In the genomic region with DNA sequence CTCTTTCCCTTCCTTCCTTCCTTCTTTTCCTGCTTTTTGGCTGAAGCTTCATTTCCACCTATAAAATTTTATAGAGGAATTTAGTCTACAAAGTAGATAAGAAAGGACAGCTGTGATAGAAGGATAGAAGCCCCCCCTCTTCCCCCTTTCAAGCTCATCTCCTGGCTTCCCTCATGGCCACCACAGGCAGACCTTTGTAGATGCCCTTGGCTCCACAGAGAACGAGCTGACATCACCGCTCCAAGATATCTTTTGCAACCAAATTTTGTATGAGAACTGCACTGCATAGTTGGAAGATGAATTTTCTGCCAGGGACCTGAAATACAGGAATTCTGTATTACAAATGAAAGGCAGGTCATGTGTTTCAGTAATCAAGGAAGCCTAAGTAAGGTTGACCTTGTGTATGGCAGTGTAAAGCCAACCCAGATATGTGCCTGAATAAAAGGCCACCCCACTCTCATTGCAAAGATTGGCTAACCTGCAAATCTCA, we compare ENCODE assay signal across 35 cellular contexts.
"Had no signal": no experiment of that assay in that cellular context is flagged by ENCODE, and none has a peak within 500 bp of the region (broad histone marks: within the 10 kb centered on the region; RNA-seq: fewer than 3 reads in every experiment).

No MANE protein-coding gene starts in this region.

- H3K36me3 ChIP-seq: gastrocnemius medialis had no signal

- ATAC-seq: activated CD4-positive, CD25-positive, alpha-beta regulatory T cell treated with anti-CD3 and anti-CD28 coated beads, Interleukin-2, amount 50 U/mL, for 24 hours; activated CD8-positive, alpha-beta T cell treated with anti-CD3 and anti-CD28 coated beads for 36 hours; activated naive CD4-positive, alpha-beta T cell treated with anti-CD3 and anti-CD28 coated beads, Interleukin-2, amount 50 U/mL, for 72 hours; body of pancreas; effector memory CD8-positive, alpha-beta T cell; foreskin keratinocyte; T-helper 17 cell had no signal

- FAIRE-seq: colon, endothelial cell of umbilical vein had no signal

- H3K9me3 ChIP-seq: body of pancreas, esophagus muscularis mucosa, gastrocnemius medialis, heart right ventricle had no signal

- H3K4me3 Mint-ChIP-seq: activated B cell treated with CpG ODN at 0.5 μM for 24 hours; activated CD8-positive, alpha-beta T cell treated with anti-CD3 and anti-CD28 coated beads for 36 hours; activated naive CD4-positive, alpha-beta T cell treated with anti-CD3 and anti-CD28 coated beads, Interleukin-2, amount 10 ng/mL, durations not matched to agents 7 days and 5 days; activated naive CD8-positive, alpha-beta T cell treated with anti-CD3 and anti-CD28 coated beads, Interleukin-2, amount 10 ng/mL, durations not matched to agents 7 days and 5 days; activated T-helper 1 cell treated with anti-CD3 and anti-CD28 coated beads, Interleukin-12 subunit alpha, Interleukin-12 subunit beta, Interleukin-2, Interleukin-4 antibody, amounts not matched to agents 30 ng/mL and 10 ng/mL and 1 ng/mL, durations not matched to agents 14 hours and 24 hours and 36 hours; effector memory CD8-positive, alpha-beta T cell; T-helper 17 cell; T-helper 2 cell treated with Interferon-gamma antibody and Interleukin-4, amounts not matched to agents 5 μg/mL and 100 μg/mL, for 36 hours had no signal

- H3K9me3 Mint-ChIP-seq: activated B cell treated with CpG ODN at 0.5 μM for 24 hours; activated CD8-positive, alpha-beta T cell treated with anti-CD3 and anti-CD28 coated beads for 36 hours; activated naive CD4-positive, alpha-beta T cell treated with anti-CD3 and anti-CD28 coated beads, Interleukin-2, amount 10 ng/mL, durations not matched to agents 7 days and 5 days; activated naive CD4-positive, alpha-beta T cell treated with anti-CD3 and anti-CD28 coated beads, Interleukin-2, amount 50 U/mL, for 72 hours; activated naive CD8-positive, alpha-beta T cell treated with anti-CD3 and anti-CD28 coated beads, Interleukin-2, amount 10 ng/mL, durations not matched to agents 7 days and 5 days; activated T-helper 1 cell treated with anti-CD3 and anti-CD28 coated beads, Interleukin-12 subunit alpha, Interleukin-12 subunit beta, Interleukin-2, Interleukin-4 antibody, amounts not matched to agents 30 ng/mL and 10 ng/mL and 1 ng/mL, durations not matched to agents 14 hours and 24 hours and 36 hours; effector memory CD8-positive, alpha-beta T cell; T-helper 2 cell treated with Interferon-gamma antibody and Interleukin-4, amounts not matched to agents 5 μg/mL and 100 μg/mL, for 36 hours had no signal

- DNase-seq: activated B cell treated with CpG ODN at 0.5 μM for 24 hours; activated CD4-positive, alpha-beta T cell treated with anti-CD3 and anti-CD28 coated beads for 48 hours; activated CD4-positive, alpha-beta T cell treated with anti-CD3 and anti-CD28 coated beads, Interleukin-2, amount 50 U/mL, for 1 hour; activated CD4-positive, alpha-beta T cell treated with anti-CD3 and anti-CD28 coated beads, Interleukin-2, amount 50 U/mL, for 48 hours; activated CD8-positive, alpha-beta memory T cell treated with anti-CD3 and anti-CD28 coated beads for 24 hours; activated CD8-positive, alpha-beta T cell treated with anti-CD3 and anti-CD28 coated beads for 36 hours; activated gamma-delta T cell; activated naive CD4-positive, alpha-beta T cell; activated naive CD4-positive, alpha-beta T cell treated with anti-CD3 and anti-CD28 coated beads, Interleukin-2, amount 10 ng/mL, durations not matched to agents 7 days and 5 days; activated naive CD8-positive, alpha-beta T cell treated with anti-CD3 and anti-CD28 coated beads, Interleukin-2, amount 10 ng/mL, durations not matched to agents 7 days and 5 days; activated T-cell treated with anti-CD3 and anti-CD28 coated beads, Interleukin-2, amount 50 U/mL, for 1 hour; activated T-cell treated with anti-CD3 and anti-CD28 coated beads, Interleukin-2, amount 50 U/mL, for 48 hours; amygdala; aorta; body of pancreas; caudate nucleus; cortex of kidney; dermis blood vessel endothelial cell; effector CD4-positive, alpha-beta T cell; effector memory CD8-positive, alpha-beta T cell; foreskin keratinocyte; heart right ventricle; SW 1271; T-helper 1 cell; T-helper 17 cell; T1000; WERI-Rb-1 had no signal

- H3K4me1 Mint-ChIP-seq: activated B cell treated with CpG ODN at 0.5 μM for 24 hours; activated naive CD4-positive, alpha-beta T cell treated with anti-CD3 and anti-CD28 coated beads, Interleukin-2, amount 10 ng/mL, durations not matched to agents 7 days and 5 days; activated naive CD8-positive, alpha-beta T cell treated with anti-CD3 and anti-CD28 coated beads, Interleukin-2, amount 10 ng/mL, durations not matched to agents 7 days and 5 days; T-helper 17 cell had no signal

- H3K27ac ChIP-seq: body of pancreas, esophagus muscularis mucosa, foreskin keratinocyte, WERI-Rb-1 had no signal

- H3K27ac Mint-ChIP-seq: activated B cell treated with CpG ODN at 0.5 μM for 24 hours; activated CD8-positive, alpha-beta T cell treated with anti-CD3 and anti-CD28 coated beads for 36 hours; activated naive CD4-positive, alpha-beta T cell treated with anti-CD3 and anti-CD28 coated beads, Interleukin-2, amount 10 ng/mL, durations not matched to agents 7 days and 5 days; activated naive CD4-positive, alpha-beta T cell treated with anti-CD3 and anti-CD28 coated beads, Interleukin-2, amount 50 U/mL, for 72 hours; activated naive CD8-positive, alpha-beta T cell treated with anti-CD3 and anti-CD28 coated beads, Interleukin-2, amount 10 ng/mL, durations not matched to agents 7 days and 5 days; activated T-helper 1 cell treated with anti-CD3 and anti-CD28 coated beads, Interleukin-12 subunit alpha, Interleukin-12 subunit beta, Interleukin-2, Interleukin-4 antibody, amounts not matched to agents 30 ng/mL and 10 ng/mL and 1 ng/mL, durations not matched to agents 14 hours and 24 hours and 36 hours; effector memory CD8-positive, alpha-beta T cell; T-helper 17 cell; T-helper 2 cell treated with Interferon-gamma antibody and Interleukin-4, amounts not matched to agents 5 μg/mL and 100 μg/mL, for 36 hours had no signal

- H3K4me3 ChIP-seq: body of pancreas, esophagus muscularis mucosa, gastrocnemius medialis, heart right ventricle had no signal

- H3K27me3 ChIP-seq: body of pancreas, esophagus muscularis mucosa, foreskin keratinocyte, gastrocnemius medialis, heart right ventricle had no signal

- H3K27me3 Mint-ChIP-seq: activated B cell treated with CpG ODN at 0.5 μM for 24 hours; activated CD8-positive, alpha-beta T cell treated with anti-CD3 and anti-CD28 coated beads for 36 hours; activated naive CD4-positive, alpha-beta T cell treated with anti-CD3 and anti-CD28 coated beads, Interleukin-2, amount 10 ng/mL, durations not matched to agents 7 days and 5 days; activated naive CD8-positive, alpha-beta T cell treated with anti-CD3 and anti-CD28 coated beads, Interleukin-2, amount 10 ng/mL, durations not matched to agents 7 days and 5 days; effector memory CD8-positive, alpha-beta T cell; T-helper 17 cell had no signal

- H3K4me1 ChIP-seq: body of pancreas, foreskin keratinocyte had no signal
